8 cellular contexts compared by ENCODE assay signal in genomic region chr15:38354321-38354929, GRCh38.
DNase-seq lines count a peak whose midpoint lies in the region; TF ChIP-seq lines count a peak whose summit lies in the region.

No MANE protein-coding gene starts in this region.

- no peaks in the 10 kb centered on the region for H3K4me1 ChIP-seq in ascending aorta

- TF ChIP-seq CTCF in LNCaP clone FGC (IDR thresholded peaks at IDR 0.05; ENCODE audit: control insufficient read depth, extremely low read depth, insufficient read depth) (peak; percentile 92), ascending aorta (IDR thresholded peaks at IDR 0.05) (peak; percentile 58 to 70 (median 58))

- intact Hi-C loops in ascending aorta (cut with DNase I) = loop anchor here (5.0 kb wide), 2 partner anchors 102 to 372 kb away; partner anchors contain the start of gene SPRED1

- H3K27ac ChIP-seq in ascending aorta = no peak overlapping the region

- no peaks in the 10 kb centered on the region for H3K9me3 ChIP-seq in ascending aorta

- DNase-seq in NCI-H510A treated with DMSO at 0.1 percent for 48 hours (lab: John Stamatoyannopoulos, UW) = peak; percentile 37
- DNase-seq in NCI-H510A (lab: John Stamatoyannopoulos, UW) = no peak
- peak; percentile 36 for DNase-seq in LNCaP clone FGC (ENCODE audit: low read depth)
- peak; percentile 37 for DNase-seq in T follicular helper cell (ENCODE audit: low read depth)
- DNase-seq in ascending aorta (ENCODE audit: low spot score in 2 of 2) = peak in 1 of 2 donors; percentile 72
- DNase-seq in hippocampal formation (lab: John Stamatoyannopoulos, UW) = peak; percentile 36 to 60
- peak; percentile 72 for DNase-seq in smooth muscle cell of the brain vasculature (ENCODE audit: low read depth, low spot score)
- no peak for DNase-seq in 8988T

- peaks cover 3 to 20% of the 10 kb centered on the region in 2 donors for H3K36me3 ChIP-seq in ascending aorta

- H3K4me3 ChIP-seq in LNCaP clone FGC (ENCODE audit: low read depth, low read length) (no peak overlapping the region), ascending aorta (no peak overlapping the region)

- H3K27me3 ChIP-seq in ascending aorta = no peaks in the 10 kb centered on the region

Comparison
In these comparisons a context has a peak if more than half of its experiments do, and no peak if none do; other contexts are left out.
1. DNase-seq: peak in NCI-H510A treated with DMSO at 0.1 percent for 48 hours (single experiment), LNCaP clone FGC (single experiment), T follicular helper cell (single experiment), hippocampal formation (2 of 2) and smooth muscle cell of the brain vasculature (single experiment); none in NCI-H510A (single experiment) and 8988T (single experiment).